ENCODE assay signal across 21 cellular contexts in the genomic region with DNA sequence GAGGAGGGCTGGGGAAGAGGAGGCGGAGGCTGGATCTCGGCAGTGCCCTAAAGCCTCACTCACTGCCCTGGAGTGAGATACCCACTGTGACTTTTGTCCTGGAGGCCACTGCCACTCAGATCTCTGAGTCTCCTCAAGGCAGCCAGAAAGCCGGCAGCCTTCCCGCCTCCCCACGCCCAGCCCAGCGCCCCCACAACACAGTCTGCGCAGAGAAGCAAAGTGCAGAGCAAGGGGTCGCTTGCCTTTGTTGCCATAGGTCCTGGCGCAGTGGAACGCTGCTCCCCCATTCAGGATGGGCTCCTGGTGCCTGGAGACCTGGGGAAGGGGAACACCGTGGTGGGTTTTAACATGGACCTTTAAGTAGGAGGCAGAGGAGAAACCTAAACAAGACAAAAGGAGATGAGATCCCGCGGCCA.
"Had no signal": no experiment of that assay in that cellular context is flagged by ENCODE, and none has a peak within 500 bp of the region (broad histone marks: within the 10 kb centered on the region; RNA-seq: fewer than 3 reads in every experiment).

No MANE protein-coding gene starts in this region.

- H3K9me3 Mint-ChIP-seq: activated B cell treated with CpG ODN at 0.5 μM for 24 hours; activated naive CD4-positive, alpha-beta T cell treated with anti-CD3 and anti-CD28 coated beads for 36 hours; activated naive CD8-positive, alpha-beta T cell treated with anti-CD3 and anti-CD28 coated beads, Interleukin-2, amount 50 U/mL, for 24 hours; activated T-helper 17 cell treated with anti-CD3 and anti-CD28 coated beads, Interleukin-2, amount 50 U/mL, for 72 hours; naive B cell; T-helper 1 cell treated with Interleukin-12 subunit alpha and Interleukin-12 subunit beta and Interleukin-4 antibody, amounts not matched to agents 30 μg/mL and 1 μg/mL, for 36 hours had no signal

- H3K27me3 ChIP-seq: heart right ventricle, upper lobe of right lung had no signal

- DNase-seq: activated B cell treated with CpG ODN at 0.5 μM for 24 hours; activated CD4-positive, alpha-beta T cell treated with anti-CD3 and anti-CD28 coated beads for 4 hours; activated CD8-positive, alpha-beta T cell treated with anti-CD3 and anti-CD28 coated beads, Interleukin-2, amount 10 ng/mL, durations not matched to agents 7 days and 5 days; activated naive CD4-positive, alpha-beta T cell treated with anti-CD3 and anti-CD28 coated beads for 36 hours; activated naive CD8-positive, alpha-beta T cell treated with anti-CD3 and anti-CD28 coated beads, Interleukin-2, amount 50 U/mL, for 24 hours; activated T-cell treated with anti-CD3 and anti-CD28 coated beads, Interleukin-2, amount 50 U/mL, for 1 hour; cerebellar nuclear complex; heart right ventricle; left cardiac atrium; naive B cell; nucleus accumbens; retina; stimulated activated CD4-positive, alpha-beta T cell treated with anti-CD3 and anti-CD28 coated beads, Interleukin-4, amount 100 ng/mL, for 1 hour; stimulated activated naive CD4-positive, alpha-beta T cell treated with Interleukin-2 at 50 U/mL for 16 hours; T1000; upper lobe of right lung had no signal

- H3K27me3 Mint-ChIP-seq: activated B cell treated with CpG ODN at 0.5 μM for 24 hours; activated naive CD8-positive, alpha-beta T cell treated with anti-CD3 and anti-CD28 coated beads, Interleukin-2, amount 50 U/mL, for 24 hours; activated T-helper 17 cell treated with anti-CD3 and anti-CD28 coated beads, Interleukin-2, amount 50 U/mL, for 72 hours; naive B cell had no signal

- H3K9me3 ChIP-seq: heart right ventricle, thoracic aorta, upper lobe of right lung had no signal

- H3K4me3 ChIP-seq: coronary artery, heart right ventricle, thoracic aorta, upper lobe of right lung had no signal

- H3K4me3 Mint-ChIP-seq: activated B cell treated with CpG ODN at 0.5 μM for 24 hours; activated CD8-positive, alpha-beta T cell treated with anti-CD3 and anti-CD28 coated beads, Interleukin-2, amount 10 ng/mL, durations not matched to agents 7 days and 5 days; activated naive CD4-positive, alpha-beta T cell treated with anti-CD3 and anti-CD28 coated beads for 36 hours; activated naive CD8-positive, alpha-beta T cell treated with anti-CD3 and anti-CD28 coated beads, Interleukin-2, amount 50 U/mL, for 24 hours; activated T-helper 17 cell treated with anti-CD3 and anti-CD28 coated beads, Interleukin-2, amount 50 U/mL, for 72 hours; naive B cell; T-helper 1 cell treated with Interleukin-12 subunit alpha and Interleukin-12 subunit beta and Interleukin-4 antibody, amounts not matched to agents 30 μg/mL and 1 μg/mL, for 36 hours had no signal

- H3K27ac ChIP-seq: epithelial cell of prostate, heart right ventricle, thoracic aorta, upper lobe of right lung had no signal

- ATAC-seq: activated CD8-positive, alpha-beta T cell treated with anti-CD3 and anti-CD28 coated beads, Interleukin-2, amount 10 ng/mL, durations not matched to agents 7 days and 5 days; activated naive CD8-positive, alpha-beta T cell treated with anti-CD3 and anti-CD28 coated beads, Interleukin-2, amount 50 U/mL, for 24 hours; activated T-helper 17 cell treated with anti-CD3 and anti-CD28 coated beads, Interleukin-2, amount 50 U/mL, for 72 hours; upper lobe of right lung had no signal

- H3K4me1 ChIP-seq: upper lobe of right lung had no signal
